Comparison of ENCODE assay signal across 11 cellular contexts in the genomic region with DNA sequence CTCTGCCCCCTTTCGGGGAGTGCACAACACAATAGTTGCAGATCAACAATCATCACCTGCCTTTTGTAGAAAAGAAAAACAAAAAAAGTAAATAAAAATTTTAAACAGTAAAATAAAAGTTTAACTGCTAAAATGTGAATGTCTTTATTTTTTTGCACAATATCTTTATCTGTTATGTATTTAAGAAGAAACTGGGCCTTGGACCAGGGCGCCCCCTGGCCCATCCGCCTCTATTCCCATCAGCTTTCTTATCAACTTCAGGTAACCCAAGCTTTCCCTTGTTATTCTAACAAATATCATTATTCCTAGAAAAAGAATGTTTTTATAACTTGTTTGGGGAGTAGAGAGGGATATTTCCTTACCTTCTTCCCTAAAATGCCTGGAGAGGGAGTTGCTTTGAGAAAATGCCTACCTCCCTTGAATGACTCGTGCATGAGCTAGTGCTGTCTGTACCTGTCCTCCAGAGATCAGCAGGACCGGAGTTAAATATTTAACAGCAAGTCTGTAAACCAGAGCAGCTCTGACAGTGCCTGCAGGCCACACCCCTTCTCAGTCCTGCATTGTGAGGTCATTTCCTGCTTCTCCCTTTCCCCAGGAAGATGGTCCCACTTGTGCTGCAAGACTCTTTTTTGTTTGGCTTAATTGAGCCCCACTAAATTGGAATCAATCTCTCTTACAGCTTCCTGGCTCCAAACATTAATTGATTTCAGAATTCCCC.
DNase-seq lines count a peak whose midpoint lies in the region; ATAC-seq, FAIRE-seq and TF ChIP-seq lines count a peak whose summit lies in the region.
"Had no signal": no experiment of that assay in that cellular context is flagged by ENCODE, and none has a peak within 500 bp of the region (broad histone marks: within the 10 kb centered on the region; RNA-seq: fewer than 3 reads in every experiment).

No MANE protein-coding gene starts in this region.

- no peak overlapping the region for H3K4me3 ChIP-seq in H7 (ENCODE audit: insufficient read depth, low read depth, low read length)
- H3K4me3 ChIP-seq in OCI-LY1 (ENCODE audit: low read depth, low read length, poor library complexity, severe bottlenecking) = no peak overlapping the region
- H3K4me3 ChIP-seq in endothelial cell of umbilical vein (replicated peaks in 1 of 3; ENCODE audit: insufficient read depth in 1 of 3, low read depth in 1 of 3, low read length in 3 of 3) = no peak overlapping the region
- H3K4me3 ChIP-seq in pancreas = no peak overlapping the region
- H3K4me3 ChIP-seq: testis had no signal

- intact Hi-C loops in endothelial cell of umbilical vein (cut with micrococcal nuclease) = no loop called here
- intact Hi-C loops in pancreas (cut with DNase I) = no loop called here

- H3K4me1 ChIP-seq in OCI-LY1 (ENCODE audit: insufficient read depth, low read length, severe bottlenecking) = no peaks in the 10 kb centered on the region
- H3K4me1 ChIP-seq in endothelial cell of umbilical vein (ENCODE audit: control insufficient read depth, extremely low read depth, insufficient read depth, low read length) = peaks cover 6% of the 10 kb centered on the region
- H3K4me1 ChIP-seq in pancreas = peaks cover 0 to 6% (median 0%) of the 10 kb centered on the region in 3 donors
- H3K4me1 ChIP-seq: testis had no signal

- no peaks in the 10 kb centered on the region for H3F3A ChIP-seq in OCI-LY1 (ENCODE audit: insufficient read depth, low read length)

- no peaks in the 10 kb centered on the region for H3K9me1 ChIP-seq in endothelial cell of umbilical vein (replicated peaks; ENCODE audit: control insufficient read depth, extremely low read depth, insufficient read depth, low read length)

- H3K79me2 ChIP-seq in OCI-LY1 (ENCODE audit: insufficient read depth, low read length) (no peaks in the 10 kb centered on the region), endothelial cell of umbilical vein (ENCODE audit: control insufficient read depth, insufficient read depth, low read length) (no peaks in the 10 kb centered on the region)

- no peak overlapping the region for H3K27ac ChIP-seq in OCI-LY1 (ENCODE audit: low read depth, low read length, poor library complexity, severe bottlenecking)
- H3K27ac ChIP-seq in endothelial cell of umbilical vein (ENCODE audit: insufficient read depth, low read depth, low read length) = no peak overlapping the region
- H3K27ac ChIP-seq in pancreas = peak overlapping the region in 3 of 4 donors; percentile 1 to 39 (median 9)
- H3K27ac ChIP-seq: testis had no signal

- no peaks in the 10 kb centered on the region for H3K9me2 ChIP-seq in OCI-LY1 (ENCODE audit: low read depth, low read length)

- CTCF ChIA-PET in endothelial cell of umbilical vein (lab: Charles Lee) = interaction anchor here (0.7 to 2.4 kb wide), 10 partner anchors 11 to 600 kb away, joined by 3 to 9 read pairs (median 6); no protein-coding TSS in a partner anchor

- BruUV-seq in endothelial cell of umbilical vein (replicated peaks; lab: Mats Ljungman, UMichigan) = no TSS peak

- H3K4me2 ChIP-seq in OCI-LY1 (ENCODE audit: low read length) (no peak overlapping the region), endothelial cell of umbilical vein (ENCODE audit: insufficient read depth, low read length) (no peak overlapping the region)

- peak; percentile 30 for DNase-seq in H7
- DNase-seq in endothelial cell of umbilical vein (ENCODE audit: low read depth, low spot score) = peak; percentile 17
- peak in 1 of 6 donors; percentile 32 for DNase-seq in pancreas
- DNase-seq in NCI-H2081 treated with DMSO at 0.1 percent for 48 hours (lab: John Stamatoyannopoulos, UW) = no peak
- DNase-seq in NCI-H2107 treated with DMSO at 0.1 percent for 48 hours (lab: John Stamatoyannopoulos, UW; ENCODE audit: unreplicated experiment) = no peak
- DNase-seq: NCI-H1694, SW 1271, testis had no signal

- dilution Hi-C loops in endothelial cell of umbilical vein (cut with MboI; ENCODE audit: extremely low pct_ligation_motif_present, low sequenced_read_pairs) = no loop called here

- POLR2A ChIA-PET in endothelial cell of umbilical vein (lab: Charles Lee) = no interaction called here

- TF ChIP-seq CTCF in OCI-LY1 (IDR thresholded peaks at IDR 0.05; ENCODE audit: low read length) = 0 out of 2 replicates have a peak, but pooled peaks have one; percentile 10
- no peak for TF ChIP-seq CTCF in endothelial cell of umbilical vein (IDR thresholded peaks at IDR 0.05; ENCODE audit: extremely low read depth in 1 of 2, insufficient read depth in 1 of 2, low read depth in 1 of 2, low read length in 2 of 2)
- no peak for TF ChIP-seq CTCF in pancreas (IDR thresholded peaks at IDR 0.05)

- TF ChIP-seq POLR2A in endothelial cell of umbilical vein (IDR thresholded peaks at IDR 0.05; ENCODE audit: low read depth, low read length) = no peak

- H2AFZ ChIP-seq in OCI-LY1 (ENCODE audit: low read length) = no peak overlapping the region
- peak overlapping the region; percentile 80 for H2AFZ ChIP-seq in endothelial cell of umbilical vein (ENCODE audit: low read depth, low read length)

- H3K27me3 ChIP-seq in H7 (ENCODE audit: control insufficient read depth, insufficient read depth, low read length) (no peaks in the 10 kb centered on the region), OCI-LY1 (ENCODE audit: insufficient read depth, low read length) (no peaks in the 10 kb centered on the region), endothelial cell of umbilical vein (ENCODE audit: control insufficient read depth in 2 of 2, insufficient read depth in 2 of 2, low read length in 2 of 2) (no peaks in the 10 kb centered on the region), pancreas (no peaks in the 10 kb centered on the region)
- H3K27me3 ChIP-seq: testis had no signal

- H3K9ac ChIP-seq in OCI-LY1 (ENCODE audit: low read length) = no peak overlapping the region
- H3K9ac ChIP-seq in endothelial cell of umbilical vein (replicated peaks; ENCODE audit: extremely low read depth, insufficient read depth, low read length) = no peak overlapping the region

- peak; percentile 81 for FAIRE-seq in endothelial cell of umbilical vein (lab: Jason Lieb, UNC)
- FAIRE-seq in pancreas (lab: Jason Lieb, UNC) = no peak

- WGBS in pancreas, 2 donors = 70 to 73% methylated on average over 5 of the region's 5 CpGs

- peaks cover 7% of the 10 kb centered on the region for H3K36me3 ChIP-seq in H7 (replicated peaks; ENCODE audit: control insufficient read depth, insufficient read depth, low read length)
- peaks cover 13% of the 10 kb centered on the region; the same call in 1 of the 2 replicates for H3K36me3 ChIP-seq in OCI-LY1 (ENCODE audit: insufficient read depth, low read length)
- peaks cover 0 to 7% of the 10 kb centered on the region in 2 experiments for H3K36me3 ChIP-seq in endothelial cell of umbilical vein (ENCODE audit: control insufficient read depth in 2 of 2, extremely low read depth in 1 of 2, insufficient read depth in 2 of 2, low read length in 2 of 2)
- H3K36me3 ChIP-seq in pancreas = peaks cover 0 to 35% (median 8%) of the 10 kb centered on the region in 3 donors

- H3K9me3 ChIP-seq in OCI-LY1 (ENCODE audit: low read length) (no peaks in the 10 kb centered on the region), endothelial cell of umbilical vein (replicated peaks; ENCODE audit: control insufficient read depth, insufficient read depth, low read length) (no peaks in the 10 kb centered on the region), pancreas (no peaks in the 10 kb centered on the region)
- H3K9me3 ChIP-seq: testis had no signal

- ATAC-seq in pancreas = peak in 3 of 4 donors; percentile 83 to 89 (median 84)
- ATAC-seq in GM19452 (IDR thresholded peaks at IDR 0.05; ENCODE audit: unreplicated experiment) = no peak
- no peak for ATAC-seq in HG02763 (IDR thresholded peaks at IDR 0.05; ENCODE audit: unreplicated experiment)

- H4K20me1 ChIP-seq in OCI-LY1 (ENCODE audit: insufficient read depth, low read length) = no peaks in the 10 kb centered on the region
- H4K20me1 ChIP-seq in endothelial cell of umbilical vein (replicated peaks; ENCODE audit: control insufficient read depth, extremely low read depth, insufficient read depth, low read length) = no peaks in the 10 kb centered on the region

TF ChIP-seq in endothelial cell of umbilical vein, 7 proteins besides CTCF, POLR2A, EP300 and RAD21:
- TF ChIP-seq EZH2 (IDR thresholded peaks at IDR 0.05; ENCODE audit: borderline replicate concordance, low read depth, low read length, severe bottlenecking) (no peak), MYC (IDR thresholded peaks at IDR 0.05; ENCODE audit: low read depth, low read length) (no peak), FOS (IDR thresholded peaks at IDR 0.05; ENCODE audit: borderline replicate concordance, insufficient read depth, low read length) (no peak)

Comparison
In these comparisons a context has a peak if more than half of its experiments do, and no peak if none do; other contexts are left out.
1. DNase-seq: peak in H7 (single experiment) and endothelial cell of umbilical vein (single experiment); none in NCI-H2081 treated with DMSO at 0.1 percent for 48 hours (single experiment) and NCI-H2107 treated with DMSO at 0.1 percent for 48 hours (single experiment).
2. H3K27ac ChIP-seq: peak in pancreas (3 of 4); none in OCI-LY1 (single experiment) and endothelial cell of umbilical vein (single experiment).
3. ATAC-seq: peak in pancreas (3 of 4); none in GM19452 (single experiment) and HG02763 (single experiment).